Comparison of ENCODE assay signal across 11 cellular contexts in the genomic region with DNA sequence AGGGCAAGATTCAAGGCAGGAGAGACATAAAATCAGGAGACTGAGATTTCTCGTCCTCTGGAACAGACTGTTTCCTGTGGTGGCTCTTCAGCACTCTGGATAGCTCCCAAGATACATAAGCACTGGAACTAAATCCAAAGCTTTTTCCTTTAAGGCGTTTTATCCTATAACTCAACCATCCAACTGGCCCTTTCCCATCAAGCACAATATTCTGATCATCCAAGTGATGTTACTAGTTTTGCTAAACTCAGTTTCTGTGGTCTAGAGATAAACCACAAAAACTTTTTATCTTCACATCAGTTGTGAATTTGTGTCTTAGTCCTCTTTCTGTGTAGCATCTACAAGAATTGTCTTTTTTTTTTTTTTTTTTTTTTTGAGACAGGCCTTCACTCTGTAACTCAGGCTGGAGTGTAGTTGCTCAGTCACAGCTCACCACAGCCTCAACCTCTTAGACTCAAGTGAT.
DNase-seq lines count a peak whose midpoint lies in the region; ATAC-seq and TF ChIP-seq lines count a peak whose summit lies in the region.
"Had no signal": no experiment of that assay in that cellular context is flagged by ENCODE, and none has a peak within 500 bp of the region (broad histone marks: within the 10 kb centered on the region; RNA-seq: fewer than 3 reads in every experiment).

No MANE protein-coding gene starts in this region.

- DNase-seq in DND-41 = peak; percentile 27
- DNase-seq in Jurkat, Clone E6-1 (ENCODE audit: low read depth, low spot score) = peak; percentile 17
- DNase-seq in activated naive CD4-positive, alpha-beta T cell treated with anti-CD3 and anti-CD28 coated beads, Interleukin-2, amount 10 ng/mL, durations not matched to agents 7 days and 5 days = peak; percentile 26
- peak; percentile 48 for DNase-seq in iPS-NIHi7 (ENCODE audit: extremely low spot score)
- DNase-seq in esophagus squamous epithelium (lab: John Stamatoyannopoulos, UW) = no peak
- DNase-seq in NCI-H1694 treated with DMSO at 0.1 percent for 48 hours (lab: John Stamatoyannopoulos, UW) = no peak
- DNase-seq in lower lobe of right lung = no peak
- DNase-seq: activated effector memory CD4-positive, alpha-beta T cell treated with anti-CD3 and anti-CD28 coated beads, Interleukin-2, amount 50 U/mL, for 16 hours; right cardiac atrium; tibial artery had no signal

- no peaks in the 10 kb centered on the region for H3K79me2 ChIP-seq in DND-41 (ENCODE audit: insufficient read depth, low read length)

- H3K4me3 ChIP-seq in DND-41 (ENCODE audit: low read depth in 1 of 2, low read length in 2 of 2) = no peak overlapping the region
- no peak overlapping the region for H3K4me3 ChIP-seq in Jurkat, Clone E6-1 (ENCODE audit: low read length)
- no peak overlapping the region for H3K4me3 ChIP-seq in esophagus squamous epithelium
- no peak overlapping the region for H3K4me3 ChIP-seq in lower lobe of right lung
- H3K4me3 ChIP-seq: tibial artery had no signal

- H3K27ac ChIP-seq in DND-41 (ENCODE audit: low read length) = no peak overlapping the region
- no peak overlapping the region for H3K27ac ChIP-seq in esophagus squamous epithelium
- H3K27ac ChIP-seq in lower lobe of right lung = no peak overlapping the region
- H3K27ac ChIP-seq: tibial artery had no signal

- peaks cover 4% of the 10 kb centered on the region for H3K9me3 Mint-ChIP-seq in activated naive CD4-positive, alpha-beta T cell treated with anti-CD3 and anti-CD28 coated beads, Interleukin-2, amount 10 ng/mL, durations not matched to agents 7 days and 5 days

- H4K20me1 ChIP-seq in DND-41 (ENCODE audit: insufficient read depth, low read length) = no peaks in the 10 kb centered on the region

- CTCF ChIA-PET in activated naive CD4-positive, alpha-beta T cell treated with anti-CD3 and anti-CD28 coated beads, Interleukin-2, amount 10 ng/mL, durations not matched to agents 7 days and 5 days (lab: Charles Lee) = interaction anchor here (1.8 kb wide), 1 partner anchor 51 kb away, joined by 4 read pairs; no protein-coding TSS in a partner anchor

- H3K4me3 Mint-ChIP-seq in activated naive CD4-positive, alpha-beta T cell treated with anti-CD3 and anti-CD28 coated beads, Interleukin-2, amount 10 ng/mL, durations not matched to agents 7 days and 5 days = no peak overlapping the region

- 13 to 19% methylated on average over 2 of the region's 2 CpGs for WGBS in esophagus squamous epithelium, 2 donors

- H3K9me3 ChIP-seq in DND-41 (ENCODE audit: insufficient read depth, low read length, severe bottlenecking) = no peaks in the 10 kb centered on the region
- H3K9me3 ChIP-seq in esophagus squamous epithelium = no peaks in the 10 kb centered on the region
- no peaks in the 10 kb centered on the region for H3K9me3 ChIP-seq in lower lobe of right lung
- H3K9me3 ChIP-seq: tibial artery had no signal

- peak overlapping the region; percentile 64 for H3K27ac Mint-ChIP-seq in activated naive CD4-positive, alpha-beta T cell treated with anti-CD3 and anti-CD28 coated beads, Interleukin-2, amount 10 ng/mL, durations not matched to agents 7 days and 5 days

- H3K4me1 ChIP-seq in DND-41 (ENCODE audit: insufficient read depth, low read length) (no peaks in the 10 kb centered on the region), esophagus squamous epithelium (no peaks in the 10 kb centered on the region), lower lobe of right lung (no peaks in the 10 kb centered on the region)
- H3K4me1 ChIP-seq: tibial artery had no signal

- H3K36me3 ChIP-seq in DND-41 (ENCODE audit: insufficient read depth, low read length) (no peaks in the 10 kb centered on the region), esophagus squamous epithelium (no peaks in the 10 kb centered on the region), lower lobe of right lung (no peaks in the 10 kb centered on the region)
- H3K36me3 ChIP-seq: tibial artery had no signal

- no peak for TF ChIP-seq POLR2A in esophagus squamous epithelium (IDR thresholded peaks at IDR 0.05)

- no peak overlapping the region for H3K9ac ChIP-seq in DND-41 (ENCODE audit: low read depth, low read length)

- intact Hi-C loops in esophagus squamous epithelium (cut with DNase I) (no loop called here), lower lobe of right lung (cut with DNase I) (no loop called here)

- H3K4me2 ChIP-seq in DND-41 (ENCODE audit: insufficient read depth, low read length) = no peak overlapping the region

- H3K36me3 Mint-ChIP-seq in activated naive CD4-positive, alpha-beta T cell treated with anti-CD3 and anti-CD28 coated beads, Interleukin-2, amount 10 ng/mL, durations not matched to agents 7 days and 5 days = no peaks in the 10 kb centered on the region

- peaks cover 14% of the 10 kb centered on the region for H3K4me1 Mint-ChIP-seq in activated naive CD4-positive, alpha-beta T cell treated with anti-CD3 and anti-CD28 coated beads, Interleukin-2, amount 10 ng/mL, durations not matched to agents 7 days and 5 days

- no peak overlapping the region for H2AFZ ChIP-seq in DND-41 (ENCODE audit: low read depth, low read length)

- H3K27me3 Mint-ChIP-seq in activated naive CD4-positive, alpha-beta T cell treated with anti-CD3 and anti-CD28 coated beads, Interleukin-2, amount 10 ng/mL, durations not matched to agents 7 days and 5 days = peaks cover 8% of the 10 kb centered on the region

- TF ChIP-seq CTCF in DND-41 (IDR thresholded peaks at IDR 0.05; ENCODE audit: borderline replicate concordance, extremely low read depth, low read length, poor library complexity, severe bottlenecking) = no peak
- no peak for TF ChIP-seq CTCF in esophagus squamous epithelium (IDR thresholded peaks at IDR 0.05)
- TF ChIP-seq CTCF in lower lobe of right lung (IDR thresholded peaks at IDR 0.05) = no peak

- H3K27me3 ChIP-seq in DND-41 (ENCODE audit: insufficient read depth, low read length, poor library complexity) (no peaks in the 10 kb centered on the region), esophagus squamous epithelium (no peaks in the 10 kb centered on the region), lower lobe of right lung (ENCODE audit: low read depth) (no peaks in the 10 kb centered on the region)
- H3K27me3 ChIP-seq: tibial artery had no signal

- ATAC-seq in DND-41 (ENCODE audit: insufficient read depth, low read depth) (peak; percentile 83), lower lobe of right lung (no peak), GM18873 (IDR thresholded peaks at IDR 0.05; ENCODE audit: low FRiP score, unreplicated experiment) (no peak)
- ATAC-seq: right cardiac atrium had no signal

Comparison
In these comparisons a context has a peak if more than half of its experiments do, and no peak if none do; other contexts are left out.
1. DNase-seq: peak in DND-41 (single experiment), Jurkat, Clone E6-1 (single experiment), activated naive CD4-positive, alpha-beta T cell treated with anti-CD3 and anti-CD28 coated beads, Interleukin-2, amount 10 ng/mL, durations not matched to agents 7 days and 5 days (single experiment) and iPS-NIHi7 (single experiment); none in esophagus squamous epithelium (single experiment), NCI-H1694 treated with DMSO at 0.1 percent for 48 hours (single experiment) and lower lobe of right lung (single experiment).